ENCODE assay signal across 8 cellular contexts in the genomic region with DNA sequence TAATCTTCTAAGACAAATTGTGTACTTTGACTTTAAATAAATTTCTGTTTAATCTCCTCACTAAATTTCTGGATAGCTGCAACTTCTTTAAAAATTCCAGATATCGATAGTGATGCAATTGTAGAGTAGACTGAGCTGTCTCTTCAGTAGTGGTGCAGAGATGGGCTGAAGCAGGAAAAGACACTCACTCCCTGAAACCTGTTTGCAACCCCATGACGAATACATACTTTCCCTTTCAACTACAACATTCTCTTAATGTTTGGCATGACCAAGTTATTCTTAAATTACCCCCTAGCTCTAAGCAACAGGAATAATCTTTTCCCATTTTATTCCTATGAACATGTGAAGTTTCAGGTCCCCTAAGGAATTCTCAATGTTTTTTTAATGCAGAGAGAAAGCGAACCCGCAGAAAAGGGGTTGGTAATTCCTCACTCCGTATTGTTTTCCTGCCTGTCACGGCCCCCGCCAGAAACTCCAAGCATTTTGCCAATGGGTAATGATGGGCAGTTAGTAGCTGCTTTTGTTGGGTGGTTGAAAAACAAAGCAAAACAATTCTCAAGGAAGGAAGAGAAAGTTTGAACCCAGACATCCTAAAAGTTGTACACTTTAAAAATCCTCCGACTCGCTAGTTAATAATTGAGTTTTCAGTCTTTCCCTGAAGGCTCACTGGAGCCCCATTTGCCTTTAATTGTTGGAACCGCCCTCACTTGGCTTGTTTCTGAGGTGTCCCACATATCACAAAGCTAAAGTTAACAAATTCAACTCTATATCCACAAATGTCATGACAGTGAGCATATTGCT. TPM values are rescaled to one million over a fixed set of nuclear protein-coding genes. Genes with fewer than 3 reads are reported as not detected.
DNase-seq lines count a peak whose midpoint lies in the region; ATAC-seq and TF ChIP-seq lines count a peak whose summit lies in the region.

No MANE protein-coding gene starts in this region.

- H3K4me1 Mint-ChIP-seq in activated naive CD4-positive, alpha-beta T cell treated with anti-CD3 and anti-CD28 coated beads, Interleukin-2, amount 50 U/mL, for 24 hours, result peaks cover 7% of the 10 kb centered on the region
- peaks cover 4% of the 10 kb centered on the region for H3K4me1 Mint-ChIP-seq in activated naive CD4-positive, alpha-beta T cell treated with anti-CD3 and anti-CD28 coated beads, Interleukin-2, amount 10 ng/mL, durations not matched to agents 7 days and 5 days

- no peak for DNase-seq in activated naive CD4-positive, alpha-beta T cell treated with anti-CD3 and anti-CD28 coated beads, Interleukin-2, amount 10 ng/mL, durations not matched to agents 7 days and 5 days
- DNase-seq in choroid plexus epithelial cell (ENCODE audit: low read depth) (peak; percentile 57), vagina (ENCODE audit: extremely low spot score in 2 of 2) (no peak), NCI-H82 (lab: John Stamatoyannopoulos, UW) (no peak)

- TF ChIP-seq CTCF in choroid plexus epithelial cell (conservative IDR thresholded peaks at IDR 0.05; ENCODE audit: low read depth, low read length) (no peak), vagina (IDR thresholded peaks at IDR 0.05) (no peak)

- H3K9me3 Mint-ChIP-seq in activated naive CD4-positive, alpha-beta T cell treated with anti-CD3 and anti-CD28 coated beads, Interleukin-2, amount 50 U/mL, for 24 hours, result no peaks in the 10 kb centered on the region
- H3K9me3 Mint-ChIP-seq in activated naive CD4-positive, alpha-beta T cell treated with anti-CD3 and anti-CD28 coated beads, Interleukin-2, amount 10 ng/mL, durations not matched to agents 7 days and 5 days, result no peaks in the 10 kb centered on the region

- H3K27me3 ChIP-seq in vagina, result no peaks in the 10 kb centered on the region

- peaks cover 29% of the 10 kb centered on the region for H3K27me3 Mint-ChIP-seq in activated naive CD4-positive, alpha-beta T cell treated with anti-CD3 and anti-CD28 coated beads, Interleukin-2, amount 50 U/mL, for 24 hours
- H3K27me3 Mint-ChIP-seq in activated naive CD4-positive, alpha-beta T cell treated with anti-CD3 and anti-CD28 coated beads, Interleukin-2, amount 10 ng/mL, durations not matched to agents 7 days and 5 days, result peaks cover 38% of the 10 kb centered on the region

- intact Hi-C loops in vagina (cut with DNase I), result no loop called here

- WGBS in mesodermal cell (ENCODE audit: insufficient coverage in 2 of 2), 2 experiments, result 3 to 6% methylated on average over 3 to 5 of the region's 10 CpGs

- H3K4me3 Mint-ChIP-seq in activated naive CD4-positive, alpha-beta T cell treated with anti-CD3 and anti-CD28 coated beads, Interleukin-2, amount 50 U/mL, for 24 hours, result peak overlapping the region; percentile 19
- no peak overlapping the region for H3K4me3 Mint-ChIP-seq in activated naive CD4-positive, alpha-beta T cell treated with anti-CD3 and anti-CD28 coated beads, Interleukin-2, amount 10 ng/mL, durations not matched to agents 7 days and 5 days

- H3K36me3 ChIP-seq in mesodermal cell (ENCODE audit: control insufficient read depth, insufficient read depth, low read length) (no peaks in the 10 kb centered on the region), vagina (no peaks in the 10 kb centered on the region)

- TF ChIP-seq POLR2A in vagina (IDR thresholded peaks at IDR 0.05), result no peak

- H3K4me3 ChIP-seq in choroid plexus epithelial cell (ENCODE audit: low read depth, low read length) (peak overlapping the region; percentile 66), mesodermal cell (ENCODE audit: extremely low read depth, insufficient read depth, low read length, poor library complexity, severe bottlenecking) (peak overlapping the region; percentile 41), vagina (peak overlapping the region; percentile 47 to 59)

- H3K9me3 ChIP-seq in mesodermal cell (ENCODE audit: control insufficient read depth, low read length) (no peaks in the 10 kb centered on the region), vagina (no peaks in the 10 kb centered on the region)

- H3K36me3 Mint-ChIP-seq in activated naive CD4-positive, alpha-beta T cell treated with anti-CD3 and anti-CD28 coated beads, Interleukin-2, amount 50 U/mL, for 24 hours, result no peaks in the 10 kb centered on the region
- no peaks in the 10 kb centered on the region for H3K36me3 Mint-ChIP-seq in activated naive CD4-positive, alpha-beta T cell treated with anti-CD3 and anti-CD28 coated beads, Interleukin-2, amount 10 ng/mL, durations not matched to agents 7 days and 5 days

- CTCF ChIA-PET in activated naive CD4-positive, alpha-beta T cell treated with anti-CD3 and anti-CD28 coated beads, Interleukin-2, amount 10 ng/mL, durations not matched to agents 7 days and 5 days (lab: Charles Lee), result no interaction called here

- H3K27ac Mint-ChIP-seq in activated naive CD4-positive, alpha-beta T cell treated with anti-CD3 and anti-CD28 coated beads, Interleukin-2, amount 50 U/mL, for 24 hours, result no peak overlapping the region
- no peak overlapping the region for H3K27ac Mint-ChIP-seq in activated naive CD4-positive, alpha-beta T cell treated with anti-CD3 and anti-CD28 coated beads, Interleukin-2, amount 10 ng/mL, durations not matched to agents 7 days and 5 days

- H3K4me1 ChIP-seq in mesodermal cell (ENCODE audit: control insufficient read depth, insufficient read depth, low read length, poor library complexity, severe bottlenecking) (peaks cover 8% of the 10 kb centered on the region), vagina (peaks cover 5% of the 10 kb centered on the region)

- H3K27ac ChIP-seq in mesodermal cell (ENCODE audit: low read depth, low read length, severe bottlenecking), result no peak overlapping the region
- peak overlapping the region; percentile 64 for H3K27ac ChIP-seq in vagina

- ATAC-seq in GM19455 (IDR thresholded peaks at IDR 0.05; ENCODE audit: unreplicated experiment), result no peak
- ATAC-seq in HG02970 (IDR thresholded peaks at IDR 0.05; ENCODE audit: low FRiP score, unreplicated experiment), result no peak

RNA-seq across cellular contexts. Expression of a gene that starts 1.2 kb away (rescaled TPM):
- polyA plus RNA-seq in mesodermal cell (2013, experiment 1 of 2), result 4.0 TPM
- 3.0 TPM for polyA plus RNA-seq in mesodermal cell (2013, experiment 2 of 2)
- total RNA-seq in vagina, result 9.3 TPM
